ENCODE assay signal across 10 cellular contexts in genomic region chr14:68549966-68550705, GRCh38.
DNase-seq lines count a peak whose midpoint lies in the region; ATAC-seq, FAIRE-seq and TF ChIP-seq lines count a peak whose summit lies in the region.
"Had no signal": no experiment of that assay in that cellular context is flagged by ENCODE, and none has a peak within 500 bp of the region (broad histone marks: within the 10 kb centered on the region; RNA-seq: fewer than 3 reads in every experiment).

No MANE protein-coding gene starts in this region.

- no peak for DNase-seq in heart left ventricle
- DNase-seq in left cardiac atrium = no peak
- DNase-seq in ecto neural progenitor cell (ENCODE audit: low spot score) = peak; percentile 22
- no peak for DNase-seq in urothelium cell line (ENCODE audit: low spot score)
- no peak for DNase-seq in activated T-cell treated with anti-CD3 and anti-CD28 coated beads, Interleukin-2, amount 50 U/mL, for 4 hours
- no peak for DNase-seq in effector CD8-positive, alpha-beta T cell (lab: John Stamatoyannopoulos, UW)
- DNase-seq: activated CD4-positive, CD25-positive, alpha-beta regulatory T cell had no signal

- no peaks in the 10 kb centered on the region for H3K27me3 ChIP-seq in heart left ventricle

- no peaks in the 10 kb centered on the region for H3K36me3 Mint-ChIP-seq in nephron (ENCODE audit: low read depth)
- H3K36me3 Mint-ChIP-seq in activated T-cell treated with anti-CD3 and anti-CD28 coated beads, Interleukin-2, amount 50 U/mL, for 4 hours (ENCODE audit: insufficient read depth) = no peaks in the 10 kb centered on the region

- no peaks in the 10 kb centered on the region for H3K36me3 ChIP-seq in heart left ventricle

- H3K27ac ChIP-seq in heart left ventricle = peak overlapping the region in 10 of 12 donors; percentile 1 to 96 (median 58)

- H3K4me3 Mint-ChIP-seq in nephron = peak overlapping the region in 2 of 3 experiments; percentile 49
- no peak overlapping the region for H3K4me3 Mint-ChIP-seq in activated T-cell treated with anti-CD3 and anti-CD28 coated beads, Interleukin-2, amount 50 U/mL, for 4 hours
- H3K4me3 Mint-ChIP-seq: activated naive CD8-positive, alpha-beta T cell had no signal

- H3K9me3 ChIP-seq in heart left ventricle = no peaks in the 10 kb centered on the region

- no peak for ATAC-seq in heart left ventricle
- no peak for ATAC-seq in left cardiac atrium
- no peak for ATAC-seq in HG03108 (IDR thresholded peaks at IDR 0.05; ENCODE audit: unreplicated experiment)
- no peak for ATAC-seq in activated T-cell treated with anti-CD3 and anti-CD28 coated beads, Interleukin-2, amount 50 U/mL, for 4 hours

- peak overlapping the region; percentile 91 to 98 (median 95) for H3K27ac Mint-ChIP-seq in nephron
- H3K27ac Mint-ChIP-seq: activated naive CD8-positive, alpha-beta T cell had no signal

- no peaks in the 10 kb centered on the region for H3K9me3 Mint-ChIP-seq in nephron
- H3K9me3 Mint-ChIP-seq in activated T-cell treated with anti-CD3 and anti-CD28 coated beads, Interleukin-2, amount 50 U/mL, for 4 hours = no peaks in the 10 kb centered on the region

- peaks cover 94% of the 10 kb centered on the region for H3K4me1 Mint-ChIP-seq in nephron
- peaks cover 9% of the 10 kb centered on the region for H3K4me1 Mint-ChIP-seq in activated T-cell treated with anti-CD3 and anti-CD28 coated beads, Interleukin-2, amount 50 U/mL, for 4 hours (ENCODE audit: low read depth)

- no peak overlapping the region for H3K4me3 ChIP-seq in heart left ventricle

- TF ChIP-seq CTCF in heart left ventricle (IDR thresholded peaks at IDR 0.05) (no peak), nephron (IDR thresholded peaks at IDR 0.05; ENCODE audit: unreplicated experiment in 3 of 3) (no peak)

- peaks cover 11 to 90% (median 69%) of the 10 kb centered on the region in 12 donors for H3K4me1 ChIP-seq in heart left ventricle

- peak; percentile 62 for FAIRE-seq in urothelium cell line (lab: Jason Lieb, UNC)

- H3K27me3 Mint-ChIP-seq in nephron (ENCODE audit: low read depth) = no peaks in the 10 kb centered on the region
- no peaks in the 10 kb centered on the region for H3K27me3 Mint-ChIP-seq in activated T-cell treated with anti-CD3 and anti-CD28 coated beads, Interleukin-2, amount 50 U/mL, for 4 hours (ENCODE audit: low read depth)
- H3K27me3 Mint-ChIP-seq: activated naive CD8-positive, alpha-beta T cell had no signal

- no peak for TF ChIP-seq POLR2A in heart left ventricle (IDR thresholded peaks at IDR 0.05)

- intact Hi-C loops in heart left ventricle (cut with DNase I) = loop anchor here in 6 of 10 donors (5.0 to 10.0 kb wide), 5 partner anchors 75 to 305 kb away; partner anchors contain the start of gene ZFP36L1 (in 3 of the 6)
- intact Hi-C loops in left cardiac atrium (cut with DNase I) = loop anchor here (2.0 to 10.0 kb wide), 4 partner anchors 77 to 301 kb away; no protein-coding TSS in a partner anchor

- 85 to 90% (median 86%) methylated on average over 8 of the region's 8 CpGs for WGBS in heart left ventricle, 4 donors
